Comparison of ENCODE assay signal across 31 cellular contexts in genomic region chr15:44443515-44443914, GRCh38. TPM values are rescaled to one million over a fixed set of nuclear protein-coding genes. Genes with fewer than 3 reads are reported as not detected.
DNase-seq lines count a peak whose midpoint lies in the region; ATAC-seq and TF ChIP-seq lines count a peak whose summit lies in the region.
"Had no signal": no experiment of that assay in that cellular context is flagged by ENCODE, and none has a peak within 500 bp of the region (broad histone marks: within the 10 kb centered on the region; RNA-seq: fewer than 3 reads in every experiment).

No MANE protein-coding gene starts in this region.

- H3K27me3 ChIP-seq in GM23338 (ENCODE audit: insufficient read depth) (no peaks in the 10 kb centered on the region), endodermal cell (ENCODE audit: control insufficient read depth, insufficient read depth, low read length, poor library complexity, severe bottlenecking) (no peaks in the 10 kb centered on the region), MM.1S (replicated peaks; ENCODE audit: insufficient read depth, low read length) (no peaks in the 10 kb centered on the region), PC-3 (ENCODE audit: low read length) (no peaks in the 10 kb centered on the region)
- H3K27me3 ChIP-seq: BE2C; BLaER1; BLaER1 treated with 17β-estradiol and CSF1 and Interleukin-3, amounts not matched to agents 10 nM and 100 nM had no signal

- no peak overlapping the region for H2AFZ ChIP-seq in GM23338
- H2AFZ ChIP-seq in MM.1S (ENCODE audit: low read length), result no peak overlapping the region
- no peak overlapping the region for H2AFZ ChIP-seq in PC-3 (ENCODE audit: low read length)

- BruUV-seq in PC-3 (replicated peaks; lab: Mats Ljungman, UMichigan), result no TSS peak

- H3K27ac Mint-ChIP-seq in GM23338 (no peak overlapping the region), endodermal cell (no peak overlapping the region)
- H3K27ac Mint-ChIP-seq: B cell; CD4-positive, alpha-beta T cell; CD8-positive, alpha-beta T cell had no signal

- WGBS in endodermal cell (ENCODE audit: insufficient coverage in 1 of 2, insufficient read length in 1 of 2), 2 experiments, result 86 to 88% methylated on average over 1 of the region's 3 CpGs

- H3F3A ChIP-seq in GM23338 (replicated peaks; ENCODE audit: low read depth), result 0 out of 2 replicates have a peak, but pooled peaks cover 7% of the 10 kb centered on the region
- no peaks in the 10 kb centered on the region for H3F3A ChIP-seq in MM.1S (ENCODE audit: insufficient read depth, low read length)
- no peaks in the 10 kb centered on the region for H3F3A ChIP-seq in PC-3 (ENCODE audit: low read length, unreplicated experiment)

- CTCF ChIA-PET in PC-3 (lab: Charles Lee), result no interaction called here

- ATAC-seq in GM23338 (no peak), PC-3 (no peak)
- ATAC-seq: A549; CD8-positive, alpha-beta T cell had no signal

- H3K4me1 ChIP-seq in GM23338 (ENCODE audit: insufficient read depth) (peaks cover 31% of the 10 kb centered on the region), endodermal cell (ENCODE audit: control insufficient read depth, insufficient read depth, low read length) (no peaks in the 10 kb centered on the region), MM.1S (ENCODE audit: low read length) (no peaks in the 10 kb centered on the region), PC-3 (ENCODE audit: insufficient read depth, low read length) (no peaks in the 10 kb centered on the region)
- H3K4me1 ChIP-seq: BE2C, BLaER1 had no signal

- H3K9me2 ChIP-seq in GM23338 (ENCODE audit: insufficient read depth) (0 out of 2 replicates have a peak, but pooled peaks cover 9% of the 10 kb centered on the region), MM.1S (replicated peaks; ENCODE audit: insufficient read depth, low read length) (no peaks in the 10 kb centered on the region), PC-3 (replicated peaks; ENCODE audit: low read length) (no peaks in the 10 kb centered on the region)

- POLR2A ChIA-PET in PC-3 (lab: Charles Lee; ENCODE audit: unreplicated experiment), result no interaction called here

- H3K27ac ChIP-seq in GM23338 (ENCODE audit: low read depth), result 0 out of 2 replicates have a peak overlapping the region, but pooled peaks have one; percentile 4
- H3K27ac ChIP-seq in endodermal cell (ENCODE audit: low read depth, low read length), result no peak overlapping the region
- H3K27ac ChIP-seq in MM.1S (ENCODE audit: low read length), result no peak overlapping the region
- H3K27ac ChIP-seq in PC-3 (ENCODE audit: low read length), result no peak overlapping the region
- H3K27ac ChIP-seq: 22Rv1; A549; BLaER1; BLaER1 treated with 17β-estradiol and CSF1 and Interleukin-3, amounts not matched to agents 10 nM and 100 nM; C4-2B had no signal

- H3K4me1 Mint-ChIP-seq in GM23338, result peaks cover 25% of the 10 kb centered on the region
- peaks cover 18% of the 10 kb centered on the region for H3K4me1 Mint-ChIP-seq in endodermal cell

- H3K4me2 ChIP-seq in GM23338 (no peak overlapping the region), MM.1S (ENCODE audit: low read depth, low read length) (no peak overlapping the region), PC-3 (ENCODE audit: low read length) (no peak overlapping the region)
- H3K4me2 ChIP-seq: A549; BLaER1; BLaER1 treated with 17β-estradiol and CSF1 and Interleukin-3, amounts not matched to agents 10 nM and 100 nM had no signal

- no peak overlapping the region for H3K9ac ChIP-seq in endodermal cell (ENCODE audit: extremely low read depth, low read length, poor library complexity, severe bottlenecking)
- no peak overlapping the region for H3K9ac ChIP-seq in MM.1S (ENCODE audit: low read length)
- no peak overlapping the region for H3K9ac ChIP-seq in PC-3 (ENCODE audit: low read length)
- H3K9ac ChIP-seq: BLaER1; BLaER1 treated with 17β-estradiol and CSF1 and Interleukin-3, amounts not matched to agents 10 nM and 100 nM had no signal

- H3K4me3 ChIP-seq in GM23338 (no peak overlapping the region), endodermal cell (ENCODE audit: low read length) (peak overlapping the region; percentile 23), MM.1S (ENCODE audit: low read length) (no peak overlapping the region), PC-3 (ENCODE audit: low read length) (no peak overlapping the region)
- H3K4me3 ChIP-seq: A549; BLaER1; BLaER1 treated with 17β-estradiol and CSF1 and Interleukin-3, amounts not matched to agents 10 nM and 100 nM had no signal

- TF ChIP-seq CTCF in GM23338 (conservative IDR thresholded peaks at IDR 0.05; ENCODE audit: low read depth in 2 of 2) (no peak), endodermal cell (conservative IDR thresholded peaks at IDR 0.05) (no peak), MM.1S (IDR thresholded peaks at IDR 0.05; ENCODE audit: low read length) (no peak), PC-3 (conservative IDR thresholded peaks at IDR 0.05; ENCODE audit: low read depth, low read length) (no peak)

- no peak for DNase-seq in GM23338 (ENCODE audit: low spot score)
- DNase-seq in endodermal cell, result no peak
- DNase-seq in MM.1S, result no peak
- DNase-seq in PC-3, result no peak
- DNase-seq: 8988T; ACHN; AML-193; BE2C; C1 segment of cervical spinal cord; Caco-2; Calu3; CD4-positive, alpha-beta memory T cell; CD4-positive, alpha-beta T cell; CD4-positive, CD25-positive, alpha-beta regulatory T cell; CD8-positive, alpha-beta memory T cell; CD8-positive, alpha-beta T cell; COR-L47; DMS 273 treated with DMSO at 0.1 percent for 48 hours; DMS153; DMS53; DMS79; DMS79 treated with DMSO at 0.1 percent for 48 hours; DND-41; EL had no signal

- H3K36me3 ChIP-seq in GM23338 (ENCODE audit: insufficient read depth) (no peaks in the 10 kb centered on the region; the same call in 1 of the 2 replicates), endodermal cell (ENCODE audit: control insufficient read depth, insufficient read depth, low read length) (peaks cover 18% of the 10 kb centered on the region), MM.1S (replicated peaks; ENCODE audit: insufficient read depth, low read length) (no peaks in the 10 kb centered on the region), PC-3 (ENCODE audit: low read depth, low read length) (peaks cover 8% of the 10 kb centered on the region; the same call in 1 of the 2 replicates)

- H3K9me3 Mint-ChIP-seq in GM23338 (peaks cover 4% of the 10 kb centered on the region; the same call in 1 of the 3 replicates), endodermal cell (peaks cover 4% of the 10 kb centered on the region)
- H3K9me3 Mint-ChIP-seq: CD14-positive monocyte had no signal

- no peak overlapping the region for H3K4me3 Mint-ChIP-seq in GM23338
- H3K4me3 Mint-ChIP-seq in endodermal cell, result no peak overlapping the region
- H3K4me3 Mint-ChIP-seq: B cell; CD14-positive monocyte; CD4-positive, alpha-beta memory T cell; CD4-positive, alpha-beta T cell; CD8-positive, alpha-beta T cell had no signal

- intact Hi-C loops in PC-3 (cut with micrococcal nuclease), result no loop called here

- peaks cover 100% of the 10 kb centered on the region for H3K79me2 ChIP-seq in GM23338 (replicated peaks; ENCODE audit: insufficient read depth)
- peaks cover 100% of the 10 kb centered on the region for H3K79me2 ChIP-seq in MM.1S (ENCODE audit: low read length)
- H3K79me2 ChIP-seq in PC-3 (ENCODE audit: low read length), result peaks cover 100% of the 10 kb centered on the region

- H3K27me3 Mint-ChIP-seq in GM23338 (ENCODE audit: insufficient read depth, low read depth, poor library complexity), result peaks cover 4% of the 10 kb centered on the region
- no peaks in the 10 kb centered on the region for H3K27me3 Mint-ChIP-seq in endodermal cell (ENCODE audit: insufficient read depth)
- H3K27me3 Mint-ChIP-seq: B cell; CD4-positive, alpha-beta memory T cell; CD4-positive, alpha-beta T cell; CD4-positive, CD25-positive, alpha-beta regulatory T cell; CD8-positive, alpha-beta memory T cell had no signal

- H4K20me1 ChIP-seq in GM23338 (replicated peaks; ENCODE audit: insufficient read depth) (peaks cover 46% of the 10 kb centered on the region), MM.1S (ENCODE audit: insufficient read depth, low read length) (peaks cover 37% of the 10 kb centered on the region), PC-3 (ENCODE audit: low read length) (peaks cover 51% of the 10 kb centered on the region)

- H3K36me3 Mint-ChIP-seq in GM23338 (ENCODE audit: low read depth), result peaks cover 34% of the 10 kb centered on the region
- H3K36me3 Mint-ChIP-seq in endodermal cell (ENCODE audit: low read depth), result peaks cover 31% of the 10 kb centered on the region

- H3K9me3 ChIP-seq in endodermal cell (ENCODE audit: control insufficient read depth, low read length), result peaks cover 16% of the 10 kb centered on the region
- H3K9me3 ChIP-seq in MM.1S (replicated peaks; ENCODE audit: insufficient read depth, low read length), result no peaks in the 10 kb centered on the region
- no peaks in the 10 kb centered on the region for H3K9me3 ChIP-seq in PC-3 (ENCODE audit: low read length)
- H3K9me3 ChIP-seq: A549, BE2C, Caco-2 had no signal

RNA-seq across cellular contexts. Expression of gene CTDSPL2, which starts 16.1 kb away (rescaled TPM):
- 71.7 and 86.2 TPM in 2 replicates for total RNA-seq in GM23338 (2014; rRNA removed; shearing (Covaris generic))
- polyA plus RNA-seq in GM23338 (2016; fragmentation: Nextera tagmentation; extraction: Ambion mirVana), result 42.2 TPM in 2 replicates
- total RNA-seq in endodermal cell, result 10 to 100 TPM; 71.1 to 74.3 TPM
- 58.2 TPM for polyA plus RNA-seq in endodermal cell (2013, experiment 1 of 2)
- polyA plus RNA-seq in endodermal cell (2013, experiment 2 of 2), result 59.0 TPM
- 49.2 and 98.0 TPM in 2 replicates for total RNA-seq in PC-3 (2014; rRNA removed)
